In the genomic region with DNA sequence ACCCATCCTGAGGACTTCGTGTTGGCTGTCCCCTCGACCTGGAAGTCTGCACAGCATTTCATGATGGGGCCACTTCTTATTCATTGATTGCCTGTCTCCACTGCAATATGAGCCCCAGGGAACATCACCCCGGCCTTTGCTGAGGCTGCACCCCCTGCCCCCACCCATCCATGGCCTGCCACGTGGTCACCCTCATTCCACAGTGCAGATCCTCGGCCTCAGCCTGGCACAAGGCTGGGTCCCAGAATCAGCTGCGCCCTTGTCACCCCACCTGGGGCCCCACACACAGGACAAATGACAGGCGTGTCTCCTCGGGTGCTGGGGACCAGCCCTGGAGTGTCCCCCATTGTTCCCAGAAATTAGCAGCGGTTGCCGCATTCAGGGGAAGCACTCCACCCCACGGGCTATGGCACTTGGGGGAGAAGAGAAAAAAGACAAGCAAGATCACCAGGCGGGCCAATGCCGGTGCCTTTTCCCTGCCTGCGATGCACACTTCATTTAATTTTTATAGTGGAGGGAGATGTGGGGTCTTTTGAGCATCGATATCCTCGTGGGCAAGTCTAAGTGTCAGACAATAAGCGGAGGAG, we compare ENCODE assay signal across 18 cellular contexts.
DNase-seq lines count a peak whose midpoint lies in the region; ATAC-seq, FAIRE-seq and TF ChIP-seq lines count a peak whose summit lies in the region.
"Had no signal": no experiment of that assay in that cellular context is flagged by ENCODE, and none has a peak within 500 bp of the region (broad histone marks: within the 10 kb centered on the region; RNA-seq: fewer than 3 reads in every experiment).

No MANE protein-coding gene starts in this region.

- no peaks in the 10 kb centered on the region for H3K27me3 ChIP-seq in tibial nerve
- H3K27me3 ChIP-seq: BLaER1 treated with 17β-estradiol and CSF1 and Interleukin-3, amounts not matched to agents 10 nM and 100 nM had no signal

- H3K27ac ChIP-seq in kidney (ENCODE audit: low read depth in 2 of 2, low read length in 2 of 2) (no peak overlapping the region), tibial nerve (no peak overlapping the region)
- H3K27ac ChIP-seq: BLaER1 treated with 17β-estradiol and CSF1 and Interleukin-3, amounts not matched to agents 10 nM and 100 nM; HL-60; PC-9; RWPE1; SJCRH30 had no signal

- no peak for FAIRE-seq in kidney (lab: Jason Lieb, UNC)
- no peak for FAIRE-seq in D721Med (lab: Jason Lieb, UNC)
- FAIRE-seq: GM12891 had no signal

- peak; percentile 3 for ATAC-seq in stimulated activated naive CD8-positive, alpha-beta T cell treated with anti-CD3 and anti-CD28 coated beads, Interleukin-15, amount 100 ng/mL, for 72 hours
- no peak for ATAC-seq in stimulated activated naive CD8-positive, alpha-beta T cell treated with anti-CD3 and anti-CD28 coated beads, Interleukin-15, Interleukin-2, amounts not matched to agents 100 U/mL and 50 U/mL, for 24 hours
- ATAC-seq in HG02981 (IDR thresholded peaks at IDR 0.05; ENCODE audit: unreplicated experiment): no peak
- ATAC-seq: CD8-positive, alpha-beta T cell had no signal

- TF ChIP-seq CTCF in kidney (IDR thresholded peaks at IDR 0.05; ENCODE audit: borderline replicate concordance, extremely low read depth, insufficient read depth) (no peak), tibial nerve (IDR thresholded peaks at IDR 0.05) (no peak), D721Med (IDR thresholded peaks at IDR 0.05; ENCODE audit: insufficient read depth, missing control alignments) (no peak)

- H3K9ac ChIP-seq in kidney (ENCODE audit: low read length in 2 of 2): no peak overlapping the region
- H3K9ac ChIP-seq: BLaER1 treated with 17β-estradiol and CSF1 and Interleukin-3, amounts not matched to agents 10 nM and 100 nM had no signal

- intact Hi-C loops in kidney (cut with DNase I) (no loop called here), posterior vena cava (cut with DNase I) (no loop called here)

- peak overlapping the region in 1 of 2 donors; percentile 9 for H3K27ac Mint-ChIP-seq in stimulated activated naive CD8-positive, alpha-beta T cell treated with anti-CD3 and anti-CD28 coated beads, Interleukin-15, amount 100 ng/mL, for 72 hours
- H3K27ac Mint-ChIP-seq: CD8-positive, alpha-beta T cell had no signal

- H3K9me3 ChIP-seq in kidney (ENCODE audit: control insufficient read depth in 1 of 2, low read length in 2 of 2) (no peaks in the 10 kb centered on the region), tibial nerve (no peaks in the 10 kb centered on the region)
- H3K9me3 ChIP-seq: BLaER1 treated with 17β-estradiol and CSF1 and Interleukin-3, amounts not matched to agents 10 nM and 100 nM; SJCRH30 had no signal

- TF ChIP-seq EP300 in tibial nerve (IDR thresholded peaks at IDR 0.05): no peak

- WGBS in tibial nerve, 2 donors: 86 to 88% methylated on average over 17 of the region's 17 CpGs

- H3K4me1 ChIP-seq in kidney (ENCODE audit: control insufficient read depth in 1 of 2, insufficient read depth in 1 of 2, low read depth in 1 of 2, low read length in 2 of 2) (no peaks in the 10 kb centered on the region), tibial nerve (peaks cover 0 to 4% (median 0%) of the 10 kb centered on the region in 4 donors)
- H3K4me1 ChIP-seq: SJCRH30 had no signal

- H3K4me1 Mint-ChIP-seq in stimulated activated naive CD8-positive, alpha-beta T cell treated with anti-CD3 and anti-CD28 coated beads, Interleukin-15, amount 100 ng/mL, for 72 hours: no peaks in the 10 kb centered on the region

- H3K27me3 Mint-ChIP-seq in stimulated activated naive CD8-positive, alpha-beta T cell treated with anti-CD3 and anti-CD28 coated beads, Interleukin-15, amount 100 ng/mL, for 72 hours: peaks cover 8% of the 10 kb centered on the region

- no peak overlapping the region for H3K4me3 ChIP-seq in kidney (ENCODE audit: low read length in 2 of 2)
- no peak overlapping the region for H3K4me3 ChIP-seq in tibial nerve
- H3K4me3 ChIP-seq: BLaER1 treated with 17β-estradiol and CSF1 and Interleukin-3, amounts not matched to agents 10 nM and 100 nM; PC-9; SJCRH30 had no signal

- no peak for DNase-seq in stimulated activated naive CD8-positive, alpha-beta T cell treated with anti-CD3 and anti-CD28 coated beads, Interleukin-15, amount 100 ng/mL, for 72 hours
- DNase-seq in stimulated activated naive CD8-positive, alpha-beta T cell treated with anti-CD3 and anti-CD28 coated beads, Interleukin-15, Interleukin-2, amounts not matched to agents 100 U/mL and 50 U/mL, for 24 hours: no peak
- peak; percentile 46 for DNase-seq in kidney
- peak; percentile 37 for DNase-seq in posterior vena cava (ENCODE audit: low spot score)
- DNase-seq in tibial nerve (ENCODE audit: low spot score in 2 of 2): no peak
- no peak for DNase-seq in D721Med (ENCODE audit: insufficient read length, low spot score)
- DNase-seq: CD8-positive, alpha-beta T cell; NCI-H1048; NCI-H1436; NCI-H2029; NCI-H524 treated with DMSO at 0.1 percent for 48 hours; SJCRH30 had no signal

- no peak for TF ChIP-seq POLR2A in tibial nerve (IDR thresholded peaks at IDR 0.05)

- H3K36me3 ChIP-seq in kidney (ENCODE audit: control insufficient read depth in 1 of 2, insufficient read depth in 2 of 2, low read length in 2 of 2): no peaks in the 10 kb centered on the region
- H3K36me3 ChIP-seq in tibial nerve: no peaks in the 10 kb centered on the region
- H3K36me3 ChIP-seq: BLaER1 treated with 17β-estradiol and CSF1 and Interleukin-3, amounts not matched to agents 10 nM and 100 nM; SJCRH30 had no signal

- H3K9me3 Mint-ChIP-seq in stimulated activated naive CD8-positive, alpha-beta T cell treated with anti-CD3 and anti-CD28 coated beads, Interleukin-15, amount 100 ng/mL, for 72 hours: no peaks in the 10 kb centered on the region
- H3K9me3 Mint-ChIP-seq: CD8-positive, alpha-beta T cell had no signal

- H3K4me3 Mint-ChIP-seq in stimulated activated naive CD8-positive, alpha-beta T cell treated with anti-CD3 and anti-CD28 coated beads, Interleukin-15, amount 100 ng/mL, for 72 hours: no peak overlapping the region
- H3K4me3 Mint-ChIP-seq: CD8-positive, alpha-beta T cell had no signal

Comparison
In these comparisons a context has a peak if more than half of its experiments do, and no peak if none do; other contexts are left out.
1. DNase-seq: peak in kidney (single experiment) and posterior vena cava (single experiment); none in stimulated activated naive CD8-positive, alpha-beta T cell treated with anti-CD3 and anti-CD28 coated beads, Interleukin-15, amount 100 ng/mL, for 72 hours (0 of 2), stimulated activated naive CD8-positive, alpha-beta T cell treated with anti-CD3 and anti-CD28 coated beads, Interleukin-15, Interleukin-2, amounts not matched to agents 100 U/mL and 50 U/mL, for 24 hours (single experiment), tibial nerve (0 of 2) and D721Med (single experiment).